8 cellular contexts compared by ENCODE assay signal in the genomic region with DNA sequence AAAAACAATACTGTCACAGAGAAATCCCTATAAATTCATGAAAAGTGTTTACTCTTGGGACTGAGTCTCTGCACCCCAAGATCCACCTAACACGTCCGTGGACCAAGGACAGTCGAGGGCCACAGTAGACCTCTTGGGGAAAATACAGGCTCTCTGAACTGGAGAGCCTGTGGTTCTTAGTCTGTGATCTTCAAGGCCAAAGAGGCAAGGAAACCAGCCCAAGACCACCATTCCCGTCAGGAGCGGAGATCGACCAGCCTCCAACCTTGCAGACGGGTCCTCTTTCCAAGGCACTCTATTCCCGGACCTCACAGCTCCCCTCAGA. TPM values are rescaled to one million over a fixed set of nuclear protein-coding genes. Genes with fewer than 3 reads are reported as not detected.
DNase-seq lines count a peak whose midpoint lies in the region; FAIRE-seq and TF ChIP-seq lines count a peak whose summit lies in the region.

No MANE protein-coding gene starts in this region.

- no peak for FAIRE-seq in endothelial cell of umbilical vein (lab: Jason Lieb, UNC)

- peak overlapping the region; percentile 97 for H3K27ac Mint-ChIP-seq in Calu3 (ENCODE audit: unreplicated experiment)

- TF ChIP-seq EP300 in ovary (IDR thresholded peaks at IDR 0.05) = no peak

- H3K27me3 ChIP-seq in NT2/D1 (ENCODE audit: insufficient read depth, insufficient read length) (peaks cover 20% of the 10 kb centered on the region), endothelial cell of umbilical vein (ENCODE audit: control insufficient read depth in 2 of 2, insufficient read depth in 2 of 2, low read length in 2 of 2) (no peaks in the 10 kb centered on the region), ovary (no peaks in the 10 kb centered on the region)

- peak overlapping the region; percentile 63 for H3K4me2 ChIP-seq in endothelial cell of umbilical vein (ENCODE audit: insufficient read depth, low read length)

- peak overlapping the region; percentile 71 for H3K27ac ChIP-seq in endothelial cell of umbilical vein (ENCODE audit: insufficient read depth, low read depth, low read length)
- H3K27ac ChIP-seq in ovary = peak overlapping the region; percentile 74 to 79

- H3K4me3 Mint-ChIP-seq in Calu3 (ENCODE audit: low read depth, unreplicated experiment) = peak overlapping the region; percentile 71

- H3K4me1 Mint-ChIP-seq in Calu3 (ENCODE audit: low read depth, unreplicated experiment) = no peaks in the 10 kb centered on the region

- BruUV-seq in Calu3 (replicated peaks; lab: Mats Ljungman, UMichigan) (no TSS peak), endothelial cell of umbilical vein (replicated peaks; lab: Mats Ljungman, UMichigan) (no TSS peak)

- POLR2A ChIA-PET in endothelial cell of umbilical vein (lab: Charles Lee) = interaction anchor here (1.6 kb wide), 1 partner anchor 41 kb away, joined by 6 read pairs; a partner anchor contains a TSS

- peaks cover 34% of the 10 kb centered on the region for H3K79me2 ChIP-seq in endothelial cell of umbilical vein (ENCODE audit: control insufficient read depth, insufficient read depth, low read length)

- CTCF ChIA-PET in Calu3 (lab: Charles Lee) (interaction anchor here (1.4 kb wide), 1 partner anchor 239 kb away, joined by 4 read pairs; no protein-coding TSS in a partner anchor), endothelial cell of umbilical vein (lab: Charles Lee) (interaction anchor here (1.0 to 7.5 kb wide), 11 partner anchors 12 to 446 kb away, joined by 3 to 179 read pairs (median 5); no protein-coding TSS in a partner anchor)

- no peaks in the 10 kb centered on the region for H3K9me1 ChIP-seq in endothelial cell of umbilical vein (replicated peaks; ENCODE audit: control insufficient read depth, extremely low read depth, insufficient read depth, low read length)

- intact Hi-C loops in Calu3 (cut with micrococcal nuclease; ENCODE audit: unreplicated experiment) (no loop called here), endothelial cell of umbilical vein (cut with micrococcal nuclease) (loop anchor here (5.0 kb wide), 1 partner anchor 41 kb away; a partner anchor contains a TSS), ovary (cut with DNase I) (loop anchor here (2.0 to 10.0 kb wide), 5 partner anchors 91 to 289 kb away; no protein-coding TSS in a partner anchor)

- peak overlapping the region; percentile 69 for H3K9ac ChIP-seq in NT2/D1 (ENCODE audit: insufficient read length, low read depth)
- H3K9ac ChIP-seq in endothelial cell of umbilical vein (replicated peaks; ENCODE audit: extremely low read depth, insufficient read depth, low read length) = peak overlapping the region; percentile 96

- H3K4me3 ChIP-seq in NT2/D1 (ENCODE audit: insufficient read length, low read depth) = peak overlapping the region; percentile 58
- H3K4me3 ChIP-seq in endothelial cell of umbilical vein (replicated peaks in 1 of 3; ENCODE audit: insufficient read depth in 1 of 3, low read depth in 1 of 3, low read length in 3 of 3) = peak overlapping the region; percentile 17 to 79 (median 70)
- H3K4me3 ChIP-seq in ovary = peak overlapping the region; percentile 53

- H3K36me3 Mint-ChIP-seq in Calu3 (ENCODE audit: insufficient read depth, unreplicated experiment) = peaks cover 31% of the 10 kb centered on the region

- H3K36me3 ChIP-seq in NT2/D1 (ENCODE audit: insufficient read depth, insufficient read length, low read length) = no peaks in the 10 kb centered on the region
- no peaks in the 10 kb centered on the region for H3K36me3 ChIP-seq in endothelial cell of umbilical vein (ENCODE audit: control insufficient read depth in 2 of 2, extremely low read depth in 1 of 2, insufficient read depth in 2 of 2, low read length in 2 of 2)
- H3K36me3 ChIP-seq in ovary = no peaks in the 10 kb centered on the region

- dilution Hi-C loops in endothelial cell of umbilical vein (cut with MboI; ENCODE audit: extremely low pct_ligation_motif_present, low sequenced_read_pairs) = loop anchor here (25.0 kb wide), 1 partner anchor 279 kb away; no protein-coding TSS in a partner anchor

- 16 to 23% (median 22%) methylated on average over 8 of the region's 8 CpGs for WGBS in ovary, 3 donors

- no peaks in the 10 kb centered on the region for H4K20me1 ChIP-seq in endothelial cell of umbilical vein (replicated peaks; ENCODE audit: control insufficient read depth, extremely low read depth, insufficient read depth, low read length)

- DNase-seq in Calu3 (no peak), NT2/D1 (ENCODE audit: low read depth, low spot score) (no peak), endothelial cell of umbilical vein (ENCODE audit: low read depth, low spot score) (peak; percentile 52), ovary (no peak), epidermal melanocyte (ENCODE audit: insufficient read length, low spot score) (no peak), cerebellar nuclear complex (lab: John Stamatoyannopoulos, UW) (no peak), GM20000 (ENCODE audit: low spot score) (no peak), NCI-H345 treated with DMSO at 0.1 percent for 48 hours (lab: John Stamatoyannopoulos, UW; ENCODE audit: unreplicated experiment) (no peak)

- no peak for TF ChIP-seq CTCF in Calu3 (IDR thresholded peaks at IDR 0.05; ENCODE audit: unreplicated experiment)
- TF ChIP-seq CTCF in endothelial cell of umbilical vein (IDR thresholded peaks at IDR 0.05; ENCODE audit: extremely low read depth in 1 of 2, insufficient read depth in 1 of 2, low read depth in 1 of 2, low read length in 2 of 2) = no peak
- TF ChIP-seq CTCF in ovary (IDR thresholded peaks at IDR 0.05) = no peak
- TF ChIP-seq CTCF in GM20000 (IDR thresholded peaks at IDR 0.05; ENCODE audit: extremely low read depth, missing control alignments) = no peak

- TF ChIP-seq POLR2A in endothelial cell of umbilical vein (IDR thresholded peaks at IDR 0.05; ENCODE audit: low read depth, low read length) (no peak), ovary (IDR thresholded peaks at IDR 0.05) (no peak)

- H3K9me3 ChIP-seq in NT2/D1 (ENCODE audit: insufficient read depth, low read length) = no peaks in the 10 kb centered on the region
- no peaks in the 10 kb centered on the region for H3K9me3 ChIP-seq in endothelial cell of umbilical vein (replicated peaks; ENCODE audit: control insufficient read depth, insufficient read depth, low read length)
- H3K9me3 ChIP-seq in ovary = no peaks in the 10 kb centered on the region

- H2AFZ ChIP-seq in endothelial cell of umbilical vein (ENCODE audit: low read depth, low read length) = peak overlapping the region; percentile 72

- H3K27me3 Mint-ChIP-seq in Calu3 (ENCODE audit: unreplicated experiment) = no peaks in the 10 kb centered on the region

- no peaks in the 10 kb centered on the region for H3K9me3 Mint-ChIP-seq in Calu3 (ENCODE audit: low read depth, unreplicated experiment)

- H3K4me1 ChIP-seq in NT2/D1 (ENCODE audit: insufficient read depth, insufficient read length) = no peaks in the 10 kb centered on the region
- peaks cover 33% of the 10 kb centered on the region for H3K4me1 ChIP-seq in endothelial cell of umbilical vein (ENCODE audit: control insufficient read depth, extremely low read depth, insufficient read depth, low read length)
- H3K4me1 ChIP-seq in ovary (ENCODE audit: insufficient read depth) = no peaks in the 10 kb centered on the region

TF ChIP-seq in endothelial cell of umbilical vein, 7 proteins besides CTCF, POLR2A, EP300 and RAD21:
- TF ChIP-seq POLR2AphosphoS5 (IDR thresholded peaks at IDR 0.05; ENCODE audit: insufficient read depth, low read depth, low read length) (no peak), EZH2 (IDR thresholded peaks at IDR 0.05; ENCODE audit: borderline replicate concordance, low read depth, low read length, severe bottlenecking) (no peak)

RNA-seq across cellular contexts. Expression of a gene that starts 1.6 kb away (rescaled TPM):
- total RNA-seq in Calu3 (2022) (15.5 and 17.7 TPM in 2 replicates), endothelial cell of umbilical vein (124 and 162 TPM in 2 replicates), ovary (100 to 1,000 TPM in 4 of 7 donors, 10 to 100 TPM in 3; 73.4 to 163 (median 101) TPM)
- polyA plus RNA-seq in endothelial cell of umbilical vein (66.7 and 79.8 TPM in 2 replicates), ovary (10 to 100 TPM; 30.9 to 76.7 TPM)
- polyA plus RNA-seq in endothelial cell of umbilical vein (2011; cell fraction: cytosol; rRNA removed) = 76.8 and 80.8 TPM in 2 replicates
- polyA plus RNA-seq in endothelial cell of umbilical vein (2011; cell fraction: nucleus; rRNA removed) = 189 and 206 TPM in 2 replicates
- 103 and 128 TPM in 2 replicates for polyA plus RNA-seq in endothelial cell of umbilical vein (2012)
- 174 and 191 TPM in 2 replicates for polyA minus RNA-seq in endothelial cell of umbilical vein
- 6.2 TPM for polyA minus RNA-seq in endothelial cell of umbilical vein (2011; cell fraction: cytosol; rRNA and poly(A)+ RNA removed)
- polyA minus RNA-seq in endothelial cell of umbilical vein (2011; cell fraction: nucleus; rRNA and poly(A)+ RNA removed) = 240 and 313 TPM in 2 replicates

RNA-seq across cellular contexts. Expression of a gene that starts 40.8 kb away (rescaled TPM):
- total RNA-seq in Calu3 (2022) = 17.2 and 19.3 TPM in 2 replicates
- total RNA-seq in endothelial cell of umbilical vein = 328 and 501 TPM in 2 replicates
- polyA plus RNA-seq in endothelial cell of umbilical vein = 915 and 1,128 TPM in 2 replicates
- 796 and 883 TPM in 2 replicates for polyA plus RNA-seq in endothelial cell of umbilical vein (2011; cell fraction: cytosol; rRNA removed)
- 1,314 and 1,532 TPM in 2 replicates for polyA plus RNA-seq in endothelial cell of umbilical vein (2011; cell fraction: nucleus; rRNA removed)
- polyA plus RNA-seq in endothelial cell of umbilical vein (2012) = 549 and 657 TPM in 2 replicates
- 243 and 281 TPM in 2 replicates for polyA minus RNA-seq in endothelial cell of umbilical vein
- polyA minus RNA-seq in endothelial cell of umbilical vein (2011; cell fraction: cytosol; rRNA and poly(A)+ RNA removed) = not detected
- 91.5 and 114 TPM in 2 replicates for polyA minus RNA-seq in endothelial cell of umbilical vein (2011; cell fraction: nucleus; rRNA and poly(A)+ RNA removed)
- total RNA-seq in ovary = 100 to 1,000 TPM in 2 of 7 donors, 10 to 100 TPM in 5; 35.3 to 140 (median 54.4) TPM
- 100 to 1,000 TPM; 116 to 172 TPM for polyA plus RNA-seq in ovary
